ENCODE assay signal across 29 cellular contexts in genomic region chr3:69354948-69355347, GRCh38. TPM values are rescaled to one million over a fixed set of nuclear protein-coding genes. Genes with fewer than 3 reads are reported as not detected.
A peak's percentile ranks its signal among the peaks of the same experiment; 100 is the strongest.
DNase-seq lines count a peak whose midpoint lies in the region; TF ChIP-seq lines count a peak whose summit lies in the region.
"Had no signal": no experiment of that assay in that cellular context is flagged by ENCODE, and none has a peak within 500 bp of the region (broad histone marks: within the 10 kb centered on the region; RNA-seq: fewer than 3 reads in every experiment).

No MANE protein-coding gene starts in this region.

- DNase-seq in Ammon's horn (ENCODE audit: low spot score) (peak; percentile 65), GM23248 (peak; percentile 12), mammary epithelial cell (peak; percentile 52), foreskin fibroblast (peak; percentile 36 to 73), DMS53 treated with DMSO at 0.1 percent for 48 hours (lab: John Stamatoyannopoulos, UW; ENCODE audit: unreplicated experiment) (no peak), suprapubic skin (ENCODE audit: low spot score in 2 of 2) (no peak), NCI-H1436 (lab: John Stamatoyannopoulos, UW) (no peak)
- DNase-seq in activated CD4-positive, alpha-beta T cell treated with anti-CD3 and anti-CD28 coated beads, Interleukin-2, amount 50 U/mL, for 1 hour: no peak
- DNase-seq: activated CD4-positive, alpha-beta memory T cell treated with anti-CD3 and anti-CD28 coated beads for 36 hours; activated CD4-positive, CD25-positive, alpha-beta regulatory T cell; activated naive CD4-positive, alpha-beta T cell treated with anti-CD3 and anti-CD28 coated beads, Interleukin-2, amount 10 ng/mL, durations not matched to agents 7 days and 5 days; colonic mucosa; DMS153; GDM1; lower lobe of right lung; naive thymus-derived CD8-positive, alpha-beta T cell; NCI-H1048; NCI-H187; NCI-H2171 treated with DMSO at 0.1 percent for 48 hours; NCI-H510A; right lobe of liver; stimulated activated CD8-positive, alpha-beta memory T cell treated with anti-CD3 and anti-CD28 coated beads, Interleukin-4, amount 100 ng/mL, for 48 hours; thyroid gland had no signal

- in situ Hi-C loops in GM23248 (cut with MboI) (no loop called here), mammary epithelial cell (cut with MboI; ENCODE audit: low sequenced_read_pairs in 2 of 2) (no loop called here)

- H3K9me3 ChIP-seq in GM23248 (ENCODE audit: low read depth) (no peaks in the 10 kb centered on the region), mammary epithelial cell (replicated peaks; ENCODE audit: insufficient read depth, low read length) (no peaks in the 10 kb centered on the region), suprapubic skin (no peaks in the 10 kb centered on the region)
- H3K9me3 ChIP-seq: colonic mucosa, esophagus muscularis mucosa, lower lobe of right lung, prostate gland, right lobe of liver, thyroid gland, vagina had no signal

- TF ChIP-seq POLR2A in suprapubic skin (IDR thresholded peaks at IDR 0.05): no peak

- H3F3A ChIP-seq in GM23248 (ENCODE audit: insufficient read depth): no peaks in the 10 kb centered on the region

- no peaks in the 10 kb centered on the region for H3K9me2 ChIP-seq in GM23248 (ENCODE audit: insufficient read depth)

- H3K36me3 ChIP-seq in GM23248 (ENCODE audit: low read depth) (no peaks in the 10 kb centered on the region), mammary epithelial cell (ENCODE audit: insufficient read depth, low read length) (no peaks in the 10 kb centered on the region), suprapubic skin (no peaks in the 10 kb centered on the region)
- H3K36me3 ChIP-seq: colonic mucosa, esophagus muscularis mucosa, gastroesophageal sphincter, lower lobe of right lung, prostate gland, right lobe of liver, thyroid gland, vagina had no signal

- no peak overlapping the region for H3K4me2 ChIP-seq in GM23248 (ENCODE audit: unreplicated experiment)
- H3K4me2 ChIP-seq in mammary epithelial cell (ENCODE audit: insufficient read depth, low read depth, low read length): no peak overlapping the region
- H3K4me2 ChIP-seq: hepatocyte had no signal

- H3K27ac ChIP-seq in GM23248: no peak overlapping the region
- H3K27ac ChIP-seq in mammary epithelial cell (ENCODE audit: insufficient read depth, low read depth, low read length): no peak overlapping the region
- no peak overlapping the region for H3K27ac ChIP-seq in suprapubic skin
- H3K27ac ChIP-seq: colonic mucosa, esophagus muscularis mucosa, gastroesophageal sphincter, hepatocyte, lower lobe of right lung, prostate gland, right lobe of liver, SK-N-MC, thyroid gland, vagina had no signal

- no peak overlapping the region for H2AFZ ChIP-seq in GM23248
- H2AFZ ChIP-seq in mammary epithelial cell (ENCODE audit: low read depth, low read length): no peak overlapping the region
- H2AFZ ChIP-seq: hepatocyte had no signal

- no peak for TF ChIP-seq EP300 in suprapubic skin (IDR thresholded peaks at IDR 0.05)

- H4K20me1 ChIP-seq in GM23248 (ENCODE audit: insufficient read depth) (no peaks in the 10 kb centered on the region), mammary epithelial cell (ENCODE audit: insufficient read depth, low read length) (no peaks in the 10 kb centered on the region)

- H3K9ac ChIP-seq in GM23248: no peak overlapping the region
- no peak overlapping the region for H3K9ac ChIP-seq in mammary epithelial cell (ENCODE audit: insufficient read depth, low read length)

- WGBS in GM23248 (ENCODE audit: low coverage in 1 of 2, low lambda C conversion rate in 2 of 2, missing lambda C conversion rate in 2 of 2), 2 experiments: 88 to 91% methylated on average over 2 of the region's 2 CpGs
- 71% methylated on average over 2 of the region's 2 CpGs for WGBS in mammary epithelial cell (ENCODE audit: low coverage, missing lambda C conversion rate)
- 59% methylated on average over 2 of the region's 2 CpGs for WGBS in suprapubic skin

- dilution Hi-C loops in mammary epithelial cell (cut with HindIII; ENCODE audit: low sequenced_read_pairs): loop anchor here (5.0 kb wide), 1 partner anchor 33 kb away; no protein-coding TSS in a partner anchor

- H3K27me3 ChIP-seq in GM23248 (replicated peaks; ENCODE audit: insufficient read depth): peaks cover 15% of the 10 kb centered on the region; the same call in 1 of the 2 replicates
- no peaks in the 10 kb centered on the region for H3K27me3 ChIP-seq in mammary epithelial cell (ENCODE audit: insufficient read depth, low read length)
- no peaks in the 10 kb centered on the region for H3K27me3 ChIP-seq in suprapubic skin
- H3K27me3 ChIP-seq: colonic mucosa, esophagus muscularis mucosa, gastroesophageal sphincter, hepatocyte, right lobe of liver, thyroid gland, vagina had no signal

- TF ChIP-seq CTCF in mammary epithelial cell (conservative IDR thresholded peaks at IDR 0.05 in 1 of 2, IDR thresholded peaks at IDR 0.05 in 1 of 2; ENCODE audit: extremely low read depth in 1 of 2, insufficient read depth in 1 of 2, low read depth in 1 of 2, low read length in 2 of 2) (no peak), foreskin fibroblast (IDR thresholded peaks at IDR 0.05; ENCODE audit: low read depth, low read length) (no peak), suprapubic skin (IDR thresholded peaks at IDR 0.05) (no peak)

- H3K4me1 ChIP-seq in GM23248 (ENCODE audit: insufficient read depth) (no peaks in the 10 kb centered on the region), mammary epithelial cell (ENCODE audit: insufficient read depth, low read length) (peaks cover 15% of the 10 kb centered on the region), suprapubic skin (peaks cover 15% of the 10 kb centered on the region)
- H3K4me1 ChIP-seq: colonic mucosa, gastroesophageal sphincter, prostate gland, right lobe of liver, vagina had no signal

- H3K79me2 ChIP-seq in GM23248 (ENCODE audit: insufficient read depth) (no peaks in the 10 kb centered on the region), mammary epithelial cell (ENCODE audit: insufficient read depth, low read length) (peaks cover 46% of the 10 kb centered on the region)
- H3K79me2 ChIP-seq: hepatocyte had no signal

- CTCF ChIA-PET in mammary epithelial cell (lab: Charles Lee; ENCODE audit: low non-redundant PET): interaction anchor here (0.6 kb wide), 1 partner anchor 501 kb away, joined by 4 read pairs; no protein-coding TSS in a partner anchor

- H3K4me3 ChIP-seq in GM23248: no peak overlapping the region
- H3K4me3 ChIP-seq in mammary epithelial cell (replicated peaks in 1 of 3; ENCODE audit: insufficient read depth in 1 of 3, low read depth in 2 of 3, low read length in 3 of 3): no peak overlapping the region
- H3K4me3 ChIP-seq in foreskin fibroblast (ENCODE audit: low read depth in 1 of 2, low read length in 2 of 2): no peak overlapping the region
- no peak overlapping the region for H3K4me3 ChIP-seq in suprapubic skin
- H3K4me3 ChIP-seq: colonic mucosa, esophagus muscularis mucosa, gastroesophageal sphincter, hepatocyte, lower lobe of right lung, prostate gland, right lobe of liver, SK-N-MC, thyroid gland, vagina had no signal

- no TSS peak for BruUV-seq in mammary epithelial cell (replicated peaks; lab: Mats Ljungman, UMichigan)

- intact Hi-C loops in mammary epithelial cell (cut with micrococcal nuclease): no loop called here

RNA-seq across cellular contexts. Expression of gene FRMD4B, which starts 30.9 kb away (rescaled TPM):
- total RNA-seq in GM23248 (2014; rRNA removed; shearing (Covaris generic)): not detected in 2 replicates
- polyA plus RNA-seq in GM23248 (2016; fragmentation: Nextera tagmentation; extraction: Ambion mirVana) (0.06 TPM in 1 of 2 replicates, not detected in the other), mammary epithelial cell (26.5 TPM)
- total RNA-seq in mammary epithelial cell (10 to 100 TPM; 42.0 to 64.1 TPM), suprapubic skin (10 to 100 TPM; 53.8 to 75.3 (median 67.8) TPM)
- 91.6 TPM for polyA minus RNA-seq in mammary epithelial cell

Comparison
In these comparisons a context has a peak if more than half of its experiments do, and no peak if none do; other contexts are left out.
1. DNase-seq: peak in Ammon's horn (single experiment), GM23248 (single experiment), mammary epithelial cell (single experiment) and foreskin fibroblast (2 of 2); none in activated CD4-positive, alpha-beta T cell treated with anti-CD3 and anti-CD28 coated beads, Interleukin-2, amount 50 U/mL, for 1 hour (single experiment), DMS53 treated with DMSO at 0.1 percent for 48 hours (single experiment), suprapubic skin (0 of 2) and NCI-H1436 (single experiment).
2. RNA of gene FRMD4B, which starts 30.9 kb away (total RNA-seq): 53.8 to 75.3 TPM in suprapubic skin and 42.0 to 64.1 TPM in mammary epithelial cell; not detected in GM23248; every median in the first group is over 10 times any median in the second.